Comparison of ENCODE assay signal across 15 cellular contexts in genomic region chr10:71205468-71205867, GRCh38. TPM values are rescaled to one million over a fixed set of nuclear protein-coding genes. Genes with fewer than 3 reads are reported as not detected.
DNase-seq lines count a peak whose midpoint lies in the region.
"Had no signal": no experiment of that assay in that cellular context is flagged by ENCODE, and none has a peak within 500 bp of the region (broad histone marks: within the 10 kb centered on the region; RNA-seq: fewer than 3 reads in every experiment).

No MANE protein-coding gene starts in this region.

- DNase-seq in ELR (ENCODE audit: low read depth): peak; percentile 46
- peak; percentile 45 for DNase-seq in OCI-M1 (lab: John Stamatoyannopoulos, UW)
- peak; percentile 72 for DNase-seq in dermis blood vessel endothelial cell
- DNase-seq in pulmonary artery endothelial cell (ENCODE audit: low read depth, low spot score): peak; percentile 22
- no peak for DNase-seq in middle frontal gyrus (ENCODE audit: extremely low spot score, low spot score)
- no peak for DNase-seq in NCI-H1092 treated with DMSO at 0.1 percent for 48 hours (lab: John Stamatoyannopoulos, UW)
- no peak for DNase-seq in NCI-H2081 (lab: John Stamatoyannopoulos, UW)
- DNase-seq: BE2C; CD4-positive, alpha-beta memory T cell; DND-41; NCI-H2029; NCI-H524 treated with DMSO at 0.1 percent for 48 hours; NK-92 treated with Interleukin-12 subunit alpha and Interleukin-12 subunit beta, amount 100 ng/mL, for 24 hours; PC-3; Right ventricle myocardium superior had no signal

RNA-seq across cellular contexts. Expression of gene UNC5B, which starts 6.9 kb away (rescaled TPM):
- 12.1 and 15.1 TPM in 2 replicates for total RNA-seq in dermis blood vessel endothelial cell
- 1.3 and 8.0 TPM in 2 replicates for total RNA-seq in pulmonary artery endothelial cell
- total RNA-seq: CD4-positive, alpha-beta memory T cell had no signal

Comparison
In these comparisons a context has a peak if more than half of its experiments do, and no peak if none do; other contexts are left out.
1. DNase-seq: peak in ELR (single experiment), OCI-M1 (single experiment), dermis blood vessel endothelial cell (single experiment) and pulmonary artery endothelial cell (single experiment); none in middle frontal gyrus (single experiment), NCI-H1092 treated with DMSO at 0.1 percent for 48 hours (single experiment) and NCI-H2081 (0 of 2).